Comparison of ENCODE assay signal across 1 cellular context in genomic region chr17:63946440-63947363, GRCh38.
TF ChIP-seq lines count a peak whose summit lies in the region.

No MANE protein-coding gene starts in this region.

TF ChIP-seq in HepG2, 621 proteins besides CTCF, POLR2A, EP300 and RAD21 (continued from another document and continues in another):
- TF ChIP-seq ZNF318 (CRISPR knock-in tag; IDR thresholded peaks at IDR 0.05): no peak
- peak; percentile 68; the same call in 1 of the 2 replicates for TF ChIP-seq ESRRA (CRISPR knock-in tag; IDR thresholded peaks at IDR 0.05; ENCODE audit: low read depth)
- TF ChIP-seq NCOR1 (IDR thresholded peaks at IDR 0.05; ENCODE audit: borderline replicate concordance, low read length): no peak
- peak; percentile 46; the same call in 1 of the 2 replicates for TF ChIP-seq ZFX (CRISPR knock-in tag; IDR thresholded peaks at IDR 0.05; ENCODE audit: low read depth)
- TF ChIP-seq PCBP2 (optimal IDR thresholded peaks at IDR 0.05; ENCODE audit: low read depth, low read length, poor library complexity, severe bottlenecking): no peak
- no peak for TF ChIP-seq RFX5 (IDR thresholded peaks at IDR 0.05; ENCODE audit: low read depth, low read length)
- TF ChIP-seq ZBTB46 (CRISPR knock-in tag; IDR thresholded peaks at IDR 0.05; ENCODE audit: borderline replicate concordance): 0 out of 2 replicates have a peak, but pooled peaks have one; percentile 48
- 0 out of 2 replicates have a peak, but pooled peaks have one; percentile 25 for TF ChIP-seq SP2 (CRISPR knock-in tag; IDR thresholded peaks at IDR 0.05)
- no peak for TF ChIP-seq NFE2 (CRISPR knock-in tag; IDR thresholded peaks at IDR 0.05)
- TF ChIP-seq ZFY (CRISPR knock-in tag; IDR thresholded peaks at IDR 0.05): peak; percentile 27; the same call in 1 of the 2 replicates
- no peak for TF ChIP-seq ZNF180 (CRISPR knock-in tag; IDR thresholded peaks at IDR 0.05; ENCODE audit: borderline replicate concordance, low read depth)
- no peak for TF ChIP-seq KMT2A (CRISPR knock-in tag; IDR thresholded peaks at IDR 0.05)
- no peak for TF ChIP-seq PAF1 (CRISPR knock-in tag; IDR thresholded peaks at IDR 0.05)
- TF ChIP-seq BRF2 (CRISPR knock-in tag; IDR thresholded peaks at IDR 0.05): no peak
- TF ChIP-seq THRA (CRISPR knock-in tag; IDR thresholded peaks at IDR 0.05; ENCODE audit: borderline replicate concordance): no peak
- no peak for TF ChIP-seq ZBTB42 (CRISPR knock-in tag; IDR thresholded peaks at IDR 0.05)
- TF ChIP-seq PAXIP1 (CRISPR knock-in tag; conservative IDR thresholded peaks at IDR 0.05): peak; percentile 68
- no peak for TF ChIP-seq CREM (IDR thresholded peaks at IDR 0.05)
- TF ChIP-seq CREM (CRISPR knock-in tag; IDR thresholded peaks at IDR 0.05): no peak
- no peak for TF ChIP-seq ATF4 (CRISPR knock-in tag; IDR thresholded peaks at IDR 0.05)
- TF ChIP-seq ZNF770 (CRISPR knock-in tag; IDR thresholded peaks at IDR 0.05): no peak
- TF ChIP-seq NCOA1 (CRISPR knock-in tag; IDR thresholded peaks at IDR 0.05): no peak
- TF ChIP-seq EEA1 (CRISPR knock-in tag; IDR thresholded peaks at IDR 0.05; ENCODE audit: borderline replicate concordance): no peak
- TF ChIP-seq SALL1 (CRISPR knock-in tag; IDR thresholded peaks at IDR 0.05): peak; percentile 44
- TF ChIP-seq ZNF761 (CRISPR knock-in tag; conservative IDR thresholded peaks at IDR 0.05): peak; percentile 31; the same call in 1 of the 2 replicates
- TF ChIP-seq HNRNPH1 (optimal IDR thresholded peaks at IDR 0.05; ENCODE audit: low read depth, low read length): no peak
- no peak for TF ChIP-seq KLF12 (CRISPR knock-in tag; IDR thresholded peaks at IDR 0.05; ENCODE audit: borderline replicate concordance)
- TF ChIP-seq ZMAT3 (CRISPR knock-in tag; conservative IDR thresholded peaks at IDR 0.05): no peak; the same call in 1 of the 2 replicates
- no peak for TF ChIP-seq SNAPC2 (CRISPR knock-in tag; IDR thresholded peaks at IDR 0.05)
- TF ChIP-seq GABPA (IDR thresholded peaks at IDR 0.05; ENCODE audit: low read depth, low read length): no peak
- peak; percentile 39; the same call in 1 of the 2 replicates for TF ChIP-seq GABPA (CRISPR knock-in tag; IDR thresholded peaks at IDR 0.05; ENCODE audit: low read depth)
- peak; percentile 59 for TF ChIP-seq ZNF687 (CRISPR knock-in tag; IDR thresholded peaks at IDR 0.05)
